In the genomic region with DNA sequence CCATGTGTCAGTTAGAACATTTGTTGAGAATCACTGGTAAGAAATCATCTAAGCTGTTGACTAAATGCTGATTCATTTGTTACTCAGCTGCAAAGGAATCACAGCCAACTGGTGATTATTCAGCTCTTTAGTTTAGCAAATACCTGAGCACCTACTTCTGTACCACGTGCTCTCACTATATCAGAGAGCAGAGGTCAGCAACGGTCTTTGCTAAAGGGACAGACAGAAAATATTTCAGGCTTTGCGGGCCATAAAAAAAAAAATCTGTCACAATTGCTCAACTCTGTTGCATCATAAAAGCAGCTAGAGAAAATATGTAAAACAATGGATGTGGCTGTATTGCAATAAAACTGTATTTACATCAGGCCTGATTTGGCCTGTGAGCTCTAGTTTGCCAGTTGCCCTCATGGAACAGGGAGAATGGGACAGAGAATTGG, we compare ENCODE assay signal across 1 cellular context.
TF ChIP-seq lines count a peak whose summit lies in the region.

No MANE protein-coding gene starts in this region.

TF ChIP-seq in IMR-90, 13 proteins besides CTCF, POLR2A, EP300 and RAD21 (continued from another document):
- TF ChIP-seq, protein P1, sequence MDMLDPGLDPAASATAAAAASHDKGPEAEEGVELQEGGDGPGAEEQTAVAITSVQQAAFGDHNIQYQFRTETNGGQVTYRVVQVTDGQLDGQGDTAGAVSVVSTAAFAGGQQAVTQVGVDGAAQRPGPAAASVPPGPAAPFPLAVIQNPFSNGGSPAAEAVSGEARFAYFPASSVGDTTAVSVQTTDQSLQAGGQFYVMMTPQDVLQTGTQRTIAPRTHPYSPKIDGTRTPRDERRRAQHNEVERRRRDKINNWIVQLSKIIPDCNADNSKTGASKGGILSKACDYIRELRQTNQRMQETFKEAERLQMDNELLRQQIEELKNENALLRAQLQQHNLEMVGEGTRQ (IDR thresholded peaks at IDR 0.05; ENCODE audit: low read depth, low read length): peak; percentile 83
